8 cellular contexts compared by ENCODE assay signal in the genomic region with DNA sequence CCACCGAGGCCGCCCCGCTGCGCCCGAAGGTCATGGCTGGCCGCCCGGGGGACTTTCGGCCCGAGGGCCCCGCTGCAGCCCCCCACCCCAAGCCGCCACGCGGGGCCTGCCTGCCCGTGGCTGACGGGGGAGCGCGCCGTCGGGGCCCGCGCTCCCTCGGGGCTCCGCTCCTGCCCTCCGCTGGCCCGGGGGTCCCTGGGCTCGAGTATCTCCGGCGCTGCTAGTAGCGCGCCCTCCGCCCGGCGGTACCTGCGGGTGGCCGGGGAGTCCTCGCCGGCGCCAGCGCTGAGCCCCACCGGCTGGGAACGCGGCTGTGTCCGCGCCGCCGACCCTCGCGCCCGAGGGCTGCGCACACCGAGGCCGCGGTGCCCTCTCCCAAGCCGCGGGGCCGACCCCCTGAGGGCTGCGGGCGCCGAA. TPM values are rescaled to one million over a fixed set of nuclear protein-coding genes. Genes with fewer than 3 reads are reported as not detected.
A peak's percentile ranks its signal among the peaks of the same experiment; 100 is the strongest.
DNase-seq lines count a peak whose midpoint lies in the region; ATAC-seq and TF ChIP-seq lines count a peak whose summit lies in the region.

No MANE protein-coding gene starts in this region.

- peak overlapping the region; percentile 54 for H3K4me3 ChIP-seq in fibroblast of pulmonary artery (replicated peaks; ENCODE audit: low read depth, low read length)
- peak overlapping the region; percentile 45 to 85 (median 62) for H3K4me3 ChIP-seq in spleen

- TF ChIP-seq POLR2A in spleen (IDR thresholded peaks at IDR 0.05): no peak

- peaks cover 0 to 76% (median 36%) of the 10 kb centered on the region in 7 donors for H3K27me3 ChIP-seq in spleen (replicated peaks in 1 of 7)

- no peaks in the 10 kb centered on the region for H3K9me3 ChIP-seq in KOPT-K1 (ENCODE audit: insufficient read depth, low read length, poor library complexity, severe bottlenecking)
- H3K9me3 ChIP-seq in spleen: peaks cover 0 to 5% (median 0%) of the 10 kb centered on the region in 8 donors

- H3K4me1 ChIP-seq in spleen: peaks cover 6 to 27% (median 24%) of the 10 kb centered on the region in 6 donors

- H3K27ac ChIP-seq in KOPT-K1 (ENCODE audit: low read depth, low read length, poor library complexity, severe bottlenecking): peak overlapping the region; percentile 74
- H3K27ac ChIP-seq in spleen: no peak overlapping the region

- ATAC-seq in HG03039 (IDR thresholded peaks at IDR 0.05; ENCODE audit: unreplicated experiment): no peak

- 2 to 20% (median 5%) methylated on average over 2 to 59 of the region's 59 CpGs for WGBS in spleen, 5 donors

- TF ChIP-seq CTCF in fibroblast of pulmonary artery (IDR thresholded peaks at IDR 0.05; ENCODE audit: low read length, missing control alignments) (no peak), spleen (IDR thresholded peaks at IDR 0.05 in 8 of 11, conservative IDR thresholded peaks at IDR 0.05 in 3 of 11) (no peak), GM10266 (IDR thresholded peaks at IDR 0.05; ENCODE audit: control insufficient read depth, insufficient read depth, low read depth, missing control alignments) (no peak)

- intact Hi-C loops in spleen (cut with DNase I; ENCODE audit: low total_unique reads): no loop called here

- DNase-seq in NCI-H510A treated with DMSO at 0.1 percent for 48 hours (lab: John Stamatoyannopoulos, UW): peak; percentile 57
- no peak for DNase-seq in NCI-H510A (lab: John Stamatoyannopoulos, UW)
- DNase-seq in fibroblast of pulmonary artery (ENCODE audit: low read depth): no peak
- DNase-seq in spleen: peak; percentile 71
- DNase-seq in stimulated activated CD4-positive, alpha-beta T cell treated with anti-CD3 and anti-CD28 coated beads, Interleukin-2, amount 100 ng/mL, for 24 hours: no peak
- DNase-seq in GM10266 (ENCODE audit: extremely low spot score): no peak

- H3K36me3 ChIP-seq in KOPT-K1 (ENCODE audit: insufficient read depth, low read length) (no peaks in the 10 kb centered on the region), spleen (no peaks in the 10 kb centered on the region)

RNA-seq across cellular contexts. Expression of a gene that starts 0.3 kb away (rescaled TPM):
- under 1 TPM in 1 of 7 donors, not detected in 6; 0.10 TPM for total RNA-seq in spleen
- not detected for polyA plus RNA-seq in spleen

Comparison
In these comparisons a context has a peak if more than half of its experiments do, and no peak if none do; other contexts are left out.
1. DNase-seq: peak in NCI-H510A treated with DMSO at 0.1 percent for 48 hours (single experiment) and spleen (single experiment); none in NCI-H510A (single experiment), fibroblast of pulmonary artery (single experiment), stimulated activated CD4-positive, alpha-beta T cell treated with anti-CD3 and anti-CD28 coated beads, Interleukin-2, amount 100 ng/mL, for 24 hours (0 of 2) and GM10266 (single experiment).